ENCODE assay signal across 27 cellular contexts in the genomic region with DNA sequence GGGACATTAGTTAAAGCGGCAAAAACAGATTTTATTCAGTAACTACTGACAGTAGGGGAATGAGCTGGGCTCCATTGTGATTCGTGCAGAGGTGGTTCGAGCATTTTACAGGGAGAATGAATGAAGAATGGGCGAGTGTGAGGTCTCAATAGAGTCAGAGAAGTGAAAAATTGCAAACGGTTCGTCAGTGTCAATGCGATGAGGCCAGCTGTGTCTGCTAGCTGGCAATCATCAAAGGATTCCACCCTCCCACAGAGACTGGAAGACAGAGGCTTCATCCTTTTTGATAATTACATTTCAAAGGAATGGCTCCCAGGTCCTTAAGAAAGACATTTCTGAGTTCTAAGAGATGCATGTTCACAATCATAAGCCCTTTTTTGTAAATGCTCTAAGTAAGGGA. TPM values are rescaled to one million over a fixed set of nuclear protein-coding genes. Genes with fewer than 3 reads are reported as not detected.
DNase-seq lines count a peak whose midpoint lies in the region; ATAC-seq, FAIRE-seq and TF ChIP-seq lines count a peak whose summit lies in the region.
"Had no signal": no experiment of that assay in that cellular context is flagged by ENCODE, and none has a peak within 500 bp of the region (broad histone marks: within the 10 kb centered on the region; RNA-seq: fewer than 3 reads in every experiment).

No MANE protein-coding gene starts in this region.

- CTCF ChIA-PET in H1 (lab: Charles Lee; ENCODE audit: partially characterized antibody) = interaction anchor here (1.1 to 2.1 kb wide), 4 partner anchors 8 to 226 kb away, joined by 3 to 8 read pairs (median 3); a partner anchor contains a TSS
- CTCF ChIA-PET in CD8-positive, alpha-beta T cell (lab: Charles Lee) = interaction anchor here (0.7 to 1.7 kb wide), 2 partner anchors 9 to 152 kb away, joined by 3 to 10 read pairs; no protein-coding TSS in a partner anchor

- H3K4me3 Mint-ChIP-seq in neural progenitor cell = peak overlapping the region; percentile 2
- no peak overlapping the region for H3K4me3 Mint-ChIP-seq in CD8-positive, alpha-beta T cell
- H3K4me3 Mint-ChIP-seq: CD8-positive, alpha-beta memory T cell; HFFc6 had no signal

- no peak overlapping the region for H3K4me3 ChIP-seq in H1 (ENCODE audit: extremely low read depth in 1 of 4, insufficient read depth in 2 of 4, low read depth in 3 of 4, low read length in 4 of 4)
- H3K4me3 ChIP-seq in neural progenitor cell = no peak overlapping the region
- H3K4me3 ChIP-seq in CD8-positive, alpha-beta T cell (ENCODE audit: low read depth, low read length) = no peak overlapping the region
- H3K4me3 ChIP-seq: BLaER1, SK-N-MC had no signal

- intact Hi-C loops in CD8-positive, alpha-beta T cell (cut with DNase I, micrococcal nuclease) = no loop called here

- H2BK15ac ChIP-seq in H1 (ENCODE audit: low read length) = no peak overlapping the region

- 54% methylated on average over 7 of the region's 7 CpGs; no CpG with 5 or more reads in 1 of the 2 experiments for WGBS in H1 (ENCODE audit: extremely low coverage in 1 of 2, insufficient coverage in 1 of 2, insufficient read length in 1 of 2, insufficient replicate concordance in 2 of 2, low coverage in 1 of 2, low lambda C conversion rate in 2 of 2, missing lambda C conversion rate in 1 of 2), 2 experiments

- H3K79me2 ChIP-seq in H1 (ENCODE audit: control insufficient read depth in 1 of 2, insufficient read depth in 2 of 2, low read length in 2 of 2) = no peaks in the 10 kb centered on the region
- no peaks in the 10 kb centered on the region for H3K79me2 ChIP-seq in neural progenitor cell (ENCODE audit: low read depth)

- TF ChIP-seq CTCF in H1 (IDR thresholded peaks at IDR 0.05; ENCODE audit: control extremely low read depth in 1 of 3, insufficient read depth in 1 of 3, low read depth in 1 of 3, low read length in 3 of 3) (no peak), neural progenitor cell (IDR thresholded peaks at IDR 0.05) (no peak)
- TF ChIP-seq CTCF in CD8-positive, alpha-beta T cell (IDR thresholded peaks at IDR 0.05) = no peak

- H3K18ac ChIP-seq in H1 (ENCODE audit: extremely low read depth, low read length) = no peak overlapping the region

- H3K56ac ChIP-seq in H1 (replicated peaks; ENCODE audit: insufficient read length, low read depth, low read length) = no peak overlapping the region

- peaks cover 7% of the 10 kb centered on the region for H3K36me3 Mint-ChIP-seq in neural progenitor cell
- no peaks in the 10 kb centered on the region for H3K36me3 Mint-ChIP-seq in CD8-positive, alpha-beta T cell
- H3K36me3 Mint-ChIP-seq: CD8-positive, alpha-beta memory T cell had no signal

- ATAC-seq in GM18861 (IDR thresholded peaks at IDR 0.05; ENCODE audit: unreplicated experiment) = no peak
- no peak for ATAC-seq in CD8-positive, alpha-beta T cell

- peaks cover 2% of the 10 kb centered on the region for H3K27me3 Mint-ChIP-seq in neural progenitor cell (ENCODE audit: insufficient read depth, low read depth)
- peaks cover 5% of the 10 kb centered on the region for H3K27me3 Mint-ChIP-seq in CD8-positive, alpha-beta T cell (ENCODE audit: low read depth)

- TF ChIP-seq RAD21 in H1 (IDR thresholded peaks at IDR 0.05 in 1 of 2, conservative IDR thresholded peaks at IDR 0.05 in 1 of 2; ENCODE audit: low read depth in 2 of 2, low read length in 2 of 2) = no peak

- peak; percentile 72 for FAIRE-seq in H1 (lab: Jason Lieb, UNC)

- H3F3A ChIP-seq in neural progenitor cell (ENCODE audit: low read depth) = peaks cover 24% of the 10 kb centered on the region

- H3K9me3 ChIP-seq in H1 (ENCODE audit: insufficient read depth in 2 of 2, low read depth in 1 of 2, low read length in 1 of 2) (no peaks in the 10 kb centered on the region), neural progenitor cell (ENCODE audit: low read depth) (no peaks in the 10 kb centered on the region)
- H3K9me3 ChIP-seq in CD8-positive, alpha-beta T cell (ENCODE audit: low read length) = no peaks in the 10 kb centered on the region
- H3K9me3 ChIP-seq: BLaER1 had no signal

- no peak overlapping the region for H4K91ac ChIP-seq in H1 (replicated peaks; ENCODE audit: insufficient read length, low read length)

- H3K9ac ChIP-seq in H1 (replicated peaks in 1 of 4; ENCODE audit: extremely low read depth in 1 of 4, low read depth in 3 of 4, low read length in 3 of 4) (no peak overlapping the region), neural progenitor cell (no peak overlapping the region)
- H3K9ac ChIP-seq: BLaER1 had no signal

- H3K4ac ChIP-seq in H1 (replicated peaks; ENCODE audit: insufficient read length, low read depth, low read length) = no peak overlapping the region

- no peak overlapping the region for H4K8ac ChIP-seq in H1 (ENCODE audit: extremely low read depth, insufficient read depth, low read length)

- H3K79me1 ChIP-seq in H1 (ENCODE audit: low read depth, low read length) = no peaks in the 10 kb centered on the region

- H2AFZ ChIP-seq in H1 (ENCODE audit: low read length) (peak overlapping the region; percentile 14; the same call in 1 of the 2 replicates), neural progenitor cell (replicated peaks) (no peak overlapping the region)

- H3K4me1 Mint-ChIP-seq in neural progenitor cell = peaks cover 49% of the 10 kb centered on the region
- H3K4me1 Mint-ChIP-seq in CD8-positive, alpha-beta T cell (ENCODE audit: low read depth) = no peaks in the 10 kb centered on the region
- H3K4me1 Mint-ChIP-seq: CD8-positive, alpha-beta memory T cell had no signal

- TF ChIP-seq EP300 in H1 (IDR thresholded peaks at IDR 0.05; ENCODE audit: borderline replicate concordance in 1 of 2, low read depth in 2 of 2, low read length in 2 of 2) = no peak

- DNase-seq in NCI-H82 (lab: John Stamatoyannopoulos, UW) (peak; percentile 10), NCI-H82 treated with DMSO at 0.1 percent for 48 hours (lab: John Stamatoyannopoulos, UW; ENCODE audit: unreplicated experiment) (no peak), H1 (ENCODE audit: low read depth in 1 of 2, low spot score in 2 of 2) (no peak), neural progenitor cell (ENCODE audit: low spot score) (peak; percentile 67), amniotic stem cell (lab: John Stamatoyannopoulos, UW) (no peak), T-helper 2 cell (no peak)
- DNase-seq in CD8-positive, alpha-beta T cell = no peak
- DNase-seq: ACHN; CD8-positive, alpha-beta memory T cell; GDM1; H7; HFFc6; IMR-90; NCI-H1417; NCI-H1694 treated with DMSO at 0.1 percent for 48 hours; NCI-H2107; NCI-H510A; NK-92 treated with Interleukin-12 subunit alpha and Interleukin-12 subunit beta, amount 100 ng/mL, for 24 hours; SHP77 treated with DMSO at 0.1 percent for 48 hours had no signal

- H3K36me3 ChIP-seq in H1 (ENCODE audit: control insufficient read depth in 2 of 4, insufficient read depth in 4 of 4, low read length in 3 of 4) (no peaks in the 10 kb centered on the region), neural progenitor cell (no peaks in the 10 kb centered on the region)
- H3K36me3 ChIP-seq in CD8-positive, alpha-beta T cell (ENCODE audit: insufficient read depth, low read length) = no peaks in the 10 kb centered on the region
- H3K36me3 ChIP-seq: BLaER1 had no signal

- H3K27ac Mint-ChIP-seq in neural progenitor cell = peak overlapping the region; percentile 29
- no peak overlapping the region for H3K27ac Mint-ChIP-seq in CD8-positive, alpha-beta T cell
- H3K27ac Mint-ChIP-seq: CD8-positive, alpha-beta memory T cell; HFFc6 had no signal

- no peaks in the 10 kb centered on the region for H4K20me1 ChIP-seq in H1 (replicated peaks in 1 of 2; ENCODE audit: control insufficient read depth in 1 of 2, insufficient read depth in 2 of 2, low read length in 2 of 2)
- no peaks in the 10 kb centered on the region for H4K20me1 ChIP-seq in neural progenitor cell (ENCODE audit: low read depth)
- H4K20me1 ChIP-seq: BLaER1 had no signal

- no peaks in the 10 kb centered on the region for H3K23me2 ChIP-seq in H1 (ENCODE audit: low read depth, low read length)

- peaks cover 4 to 16% (median 12%) of the 10 kb centered on the region in 4 experiments; a peak in 4 of 7 replicates for H3K4me1 ChIP-seq in H1 (replicated peaks in 1 of 4; ENCODE audit: control insufficient read depth in 3 of 4, insufficient read depth in 4 of 4, low read length in 3 of 4)
- peaks cover 26% of the 10 kb centered on the region for H3K4me1 ChIP-seq in neural progenitor cell
- H3K4me1 ChIP-seq in CD8-positive, alpha-beta T cell (ENCODE audit: insufficient read depth, low read length) = no peaks in the 10 kb centered on the region

- no peaks in the 10 kb centered on the region for H3K27me3 ChIP-seq in H1 (replicated peaks in 1 of 4; ENCODE audit: control insufficient read depth in 3 of 4, extremely low read depth in 1 of 4, insufficient read depth in 3 of 4, low read length in 3 of 4)
- no peaks in the 10 kb centered on the region for H3K27me3 ChIP-seq in neural progenitor cell
- H3K27me3 ChIP-seq in CD8-positive, alpha-beta T cell (ENCODE audit: insufficient read depth, low read length) = no peaks in the 10 kb centered on the region
- H3K27me3 ChIP-seq: BLaER1 had no signal

- peak overlapping the region; percentile 24 to 44; a peak in 2 of 4 replicates for H3K4me2 ChIP-seq in H1 (ENCODE audit: insufficient read depth in 1 of 2, low read depth in 2 of 2, low read length in 2 of 2)
- peak overlapping the region; percentile 61 for H3K4me2 ChIP-seq in neural progenitor cell
- H3K4me2 ChIP-seq: BLaER1 had no signal

- H3K23ac ChIP-seq in H1 (ENCODE audit: insufficient read length) = no peak overlapping the region

- no peak overlapping the region for H2AK5ac ChIP-seq in H1 (ENCODE audit: low read depth, low read length)

- H3K14ac ChIP-seq in H1 (ENCODE audit: insufficient read length) = no peak overlapping the region

- H3K27ac ChIP-seq in H1 (ENCODE audit: low read depth, low read length) = no peak overlapping the region
- H3K27ac ChIP-seq in neural progenitor cell = peak overlapping the region; percentile 34
- H3K27ac ChIP-seq in CD8-positive, alpha-beta T cell (ENCODE audit: low read depth, low read length) = no peak overlapping the region
- H3K27ac ChIP-seq: 22Rv1, BLaER1, RWPE1, SK-N-MC had no signal

- H2BK5ac ChIP-seq in H1 (ENCODE audit: low read depth, low read length) = no peak overlapping the region

- no peak overlapping the region for H4K5ac ChIP-seq in H1 (ENCODE audit: insufficient read length, low read depth, low read length)

- H2BK20ac ChIP-seq in H1 (ENCODE audit: low read length) = no peak overlapping the region

- H2BK12ac ChIP-seq in H1 (ENCODE audit: low read depth, low read length) = no peak overlapping the region

- peaks cover 10% of the 10 kb centered on the region for H3K9me3 Mint-ChIP-seq in neural progenitor cell
- no peaks in the 10 kb centered on the region for H3K9me3 Mint-ChIP-seq in CD8-positive, alpha-beta T cell
- H3K9me3 Mint-ChIP-seq: CD8-positive, alpha-beta memory T cell; HFFc6 had no signal

- no peak for TF ChIP-seq POLR2A in H1 (IDR thresholded peaks at IDR 0.05; ENCODE audit: control extremely low read depth in 1 of 2, low read depth in 2 of 2, low read length in 2 of 2)

- POLR2A ChIA-PET in H1 (lab: Charles Lee; ENCODE audit: partially characterized antibody) = no interaction called here
- POLR2A ChIA-PET in CD8-positive, alpha-beta T cell (lab: Charles Lee) = no interaction called here

- no peak overlapping the region for H2BK120ac ChIP-seq in H1 (replicated peaks; ENCODE audit: low read depth, low read length)

RNA-seq across cellular contexts. Expression of a gene that starts 17.4 kb away (rescaled TPM):
- total RNA-seq in H1 (2021; fragmentation: NEBNext Ultra II Directional; extraction: Animal tissue kit (Norgen Biotek cat#: 25700)) = not detected in 2 replicates
- not detected in 2 replicates for polyA plus RNA-seq in H1 (2011; rRNA removed)
- polyA plus RNA-seq in H1 (2011; cell fraction: cytosol; rRNA removed) = not detected
- polyA plus RNA-seq in H1 (2011; cell fraction: nucleus; rRNA removed) = not detected
- not detected in 4 replicates for polyA plus RNA-seq in H1 (2012, experiment 1 of 2)
- polyA plus RNA-seq in H1 (2012, experiment 2 of 2) = not detected
- not detected for polyA plus RNA-seq in H1 (2013, experiment 1 of 2)
- not detected for polyA plus RNA-seq in H1 (2013, experiment 2 of 2)
- polyA minus RNA-seq in H1 (2011; rRNA and poly(A)+ RNA removed) = not detected in 2 replicates
- polyA minus RNA-seq in H1 (2011; cell fraction: cytosol; rRNA and poly(A)+ RNA removed) = not detected
- polyA minus RNA-seq in H1 (2011; cell fraction: nucleus; rRNA and poly(A)+ RNA removed) = not detected
- total RNA-seq in neural progenitor cell (ENCODE audit: low replicate concordance) = not detected in 2 replicates
- total RNA-seq in CD8-positive, alpha-beta T cell = not detected
- total RNA-seq: CD8-positive, alpha-beta memory T cell; Daoy; H7; HFFc6; HT1080; IMR-90; M059J had no signal
- polyA plus RNA-seq: CD8-positive, alpha-beta memory T cell; IMR-90 had no signal

RNA-seq across cellular contexts. Expression of a gene that starts 25.4 kb away (rescaled TPM):
- not detected in 2 replicates for total RNA-seq in H1 (2021; fragmentation: NEBNext Ultra II Directional; extraction: Animal tissue kit (Norgen Biotek cat#: 25700))
- not detected in 2 replicates for polyA plus RNA-seq in H1 (2011; rRNA removed)
- not detected for polyA plus RNA-seq in H1 (2011; cell fraction: cytosol; rRNA removed)
- not detected for polyA plus RNA-seq in H1 (2011; cell fraction: nucleus; rRNA removed)
- not detected in 4 replicates for polyA plus RNA-seq in H1 (2012, experiment 1 of 2)
- polyA plus RNA-seq in H1 (2012, experiment 2 of 2) = not detected
- not detected for polyA plus RNA-seq in H1 (2013, experiment 1 of 2)
- not detected for polyA plus RNA-seq in H1 (2013, experiment 2 of 2)
- polyA minus RNA-seq in H1 (2011; rRNA and poly(A)+ RNA removed) = not detected in 2 replicates
- not detected for polyA minus RNA-seq in H1 (2011; cell fraction: cytosol; rRNA and poly(A)+ RNA removed)
- polyA minus RNA-seq in H1 (2011; cell fraction: nucleus; rRNA and poly(A)+ RNA removed) = not detected
- not detected in 2 replicates for total RNA-seq in neural progenitor cell (ENCODE audit: low replicate concordance)
- total RNA-seq in CD8-positive, alpha-beta T cell = not detected
- total RNA-seq: CD8-positive, alpha-beta memory T cell; Daoy; H7; HFFc6; HT1080; IMR-90; M059J had no signal
- polyA plus RNA-seq: CD8-positive, alpha-beta memory T cell; IMR-90 had no signal

RNA-seq across cellular contexts. Expression of a gene that starts 55.6 kb away (rescaled TPM):
- total RNA-seq in H1 (2021; fragmentation: NEBNext Ultra II Directional; extraction: Animal tissue kit (Norgen Biotek cat#: 25700)) = not detected in 2 replicates
- not detected in 2 replicates for polyA plus RNA-seq in H1 (2011; rRNA removed)
- polyA plus RNA-seq in H1 (2011; cell fraction: cytosol; rRNA removed) = not detected
- polyA plus RNA-seq in H1 (2011; cell fraction: nucleus; rRNA removed) = not detected
- not detected in 4 replicates for polyA plus RNA-seq in H1 (2012, experiment 1 of 2)
- polyA plus RNA-seq in H1 (2012, experiment 2 of 2) = not detected
- not detected for polyA plus RNA-seq in H1 (2013, experiment 1 of 2)
- not detected for polyA plus RNA-seq in H1 (2013, experiment 2 of 2)
- polyA minus RNA-seq in H1 (2011; rRNA and poly(A)+ RNA removed) = not detected in 2 replicates
- not detected for polyA minus RNA-seq in H1 (2011; cell fraction: cytosol; rRNA and poly(A)+ RNA removed)
- polyA minus RNA-seq in H1 (2011; cell fraction: nucleus; rRNA and poly(A)+ RNA removed) = not detected
- total RNA-seq in neural progenitor cell (ENCODE audit: low replicate concordance) = not detected in 2 replicates
- not detected for total RNA-seq in CD8-positive, alpha-beta T cell
- total RNA-seq: CD8-positive, alpha-beta memory T cell; Daoy; H7; HFFc6; HT1080; IMR-90; M059J had no signal
- polyA plus RNA-seq: CD8-positive, alpha-beta memory T cell; IMR-90 had no signal

Comparison
In these comparisons a context has a peak if more than half of its experiments do, and no peak if none do; other contexts are left out.
1. DNase-seq: peak in NCI-H82 (single experiment) and neural progenitor cell (single experiment); none in NCI-H82 treated with DMSO at 0.1 percent for 48 hours (single experiment), H1 (0 of 2), amniotic stem cell (single experiment), T-helper 2 cell (0 of 5) and CD8-positive, alpha-beta T cell (0 of 7).